ENCODE assay signal across 21 cellular contexts in the genomic region with DNA sequence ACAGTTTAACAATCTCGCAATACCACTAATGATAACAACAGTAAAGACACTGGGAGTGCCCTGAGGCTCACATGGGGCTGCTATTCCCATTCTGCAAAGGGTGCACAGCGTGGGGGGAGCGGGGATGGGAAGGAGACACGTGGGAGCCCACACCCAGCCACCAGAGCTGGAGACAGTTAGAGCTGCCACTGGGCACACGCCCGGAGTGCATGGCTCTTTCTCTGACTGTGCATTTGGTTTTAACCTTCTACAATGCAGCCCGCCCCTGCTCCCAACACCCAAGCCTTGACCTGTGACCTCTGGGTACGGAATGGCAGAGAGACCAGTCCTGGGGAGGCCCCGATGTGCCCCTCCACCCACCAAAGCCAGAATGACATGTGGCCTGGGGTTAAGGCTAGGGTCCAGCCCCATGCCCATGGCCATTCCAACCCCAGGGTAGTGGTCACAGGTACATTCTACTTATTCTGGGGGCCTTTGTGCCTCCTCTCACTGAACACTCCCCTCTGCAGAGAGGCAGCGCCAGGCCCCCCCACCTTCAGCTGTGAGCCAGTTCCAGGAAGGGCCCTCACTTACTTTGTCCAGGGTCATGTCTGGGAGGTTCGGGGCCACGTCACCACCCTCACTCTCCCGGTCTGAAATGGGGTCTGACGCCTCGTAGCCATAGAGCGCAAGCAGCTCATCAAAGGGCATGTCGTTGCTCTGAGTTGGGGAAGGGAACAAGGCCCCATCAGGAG. TPM values are rescaled to one million over a fixed set of nuclear protein-coding genes. Genes with fewer than 3 reads are reported as not detected.
DNase-seq lines count a peak whose midpoint lies in the region; ATAC-seq, FAIRE-seq and TF ChIP-seq lines count a peak whose summit lies in the region.
"Had no signal": no experiment of that assay in that cellular context is flagged by ENCODE, and none has a peak within 500 bp of the region (broad histone marks: within the 10 kb centered on the region; RNA-seq: fewer than 3 reads in every experiment).

No MANE protein-coding gene starts in this region.

- H3K36me3 ChIP-seq in RWPE2 (ENCODE audit: low read depth) (peaks cover 72% of the 10 kb centered on the region), kidney (ENCODE audit: control insufficient read depth in 1 of 2, insufficient read depth in 2 of 2, low read length in 2 of 2) (peaks cover 21 to 47% of the 10 kb centered on the region in 2 donors)

- H3K9me3 ChIP-seq in RWPE2 (ENCODE audit: severe bottlenecking) (no peaks in the 10 kb centered on the region), kidney (ENCODE audit: control insufficient read depth in 1 of 2, low read length in 2 of 2) (peaks cover 0 to 10% of the 10 kb centered on the region in 2 donors)

- intact Hi-C loops in kidney (cut with DNase I) = no loop called here
- intact Hi-C loops in posterior vena cava (cut with DNase I) = no loop called here

- TF ChIP-seq CTCF in RWPE2 (IDR thresholded peaks at IDR 0.05; ENCODE audit: poor library complexity, severe bottlenecking) (no peak), kidney (IDR thresholded peaks at IDR 0.05; ENCODE audit: borderline replicate concordance, extremely low read depth, insufficient read depth) (no peak)

- in situ Hi-C loops in KBM-7 (cut with MboI; ENCODE audit: low pct_unique_long_range_greater_than_20kb, low sequenced_read_pairs) = no loop called here

- H3K4me1 ChIP-seq in RWPE2 (ENCODE audit: insufficient read depth, poor library complexity, severe bottlenecking) (no peaks in the 10 kb centered on the region), kidney (ENCODE audit: control insufficient read depth in 1 of 2, insufficient read depth in 1 of 2, low read depth in 1 of 2, low read length in 2 of 2) (no peaks in the 10 kb centered on the region)
- H3K4me1 ChIP-seq: BE2C, Caco-2 had no signal

- ATAC-seq in RWPE2 (ENCODE audit: low read depth) (no peak), GM19035 (IDR thresholded peaks at IDR 0.05; ENCODE audit: unreplicated experiment) (no peak)
- ATAC-seq: K562 had no signal

- H3K9ac ChIP-seq in kidney (ENCODE audit: low read length in 2 of 2) = no peak overlapping the region
- H3K9ac ChIP-seq: GM23248 had no signal

- H3K4me3 ChIP-seq in RWPE2 (ENCODE audit: severe bottlenecking) (no peak overlapping the region), kidney (ENCODE audit: low read length in 2 of 2) (no peak overlapping the region)
- H3K4me3 ChIP-seq: GM23248, K562 had no signal

- no peak for FAIRE-seq in kidney (lab: Jason Lieb, UNC)
- FAIRE-seq: A204.1, D721Med, G401.6, GM12891, GM18507, HTR-8/SVneo, K562 had no signal

- no peaks in the 10 kb centered on the region for H3K27me3 ChIP-seq in RWPE2 (ENCODE audit: insufficient read depth, poor library complexity, severe bottlenecking)
- H3K27me3 ChIP-seq: BE2C had no signal

- no peak overlapping the region for H3K27ac ChIP-seq in RWPE2 (ENCODE audit: poor library complexity, severe bottlenecking)
- no peak overlapping the region for H3K27ac ChIP-seq in kidney (ENCODE audit: low read depth in 2 of 2, low read length in 2 of 2)
- H3K27ac ChIP-seq: GM23248 had no signal

- DNase-seq in RWPE2 (ENCODE audit: low spot score) = peak; percentile 28
- DNase-seq in kidney = peak; percentile 38
- DNase-seq in posterior vena cava (ENCODE audit: low spot score) = peak; percentile 64
- DNase-seq in amygdala (lab: John Stamatoyannopoulos, UW) = no peak
- no peak for DNase-seq in SIG-M5 (lab: John Stamatoyannopoulos, UW)
- DNase-seq in KBM-7 = no peak
- DNase-seq: BE2C; C1 segment of cervical spinal cord; Caco-2; CD4-positive, alpha-beta T cell; HCEC 1CT; IMR-90 had no signal

RNA-seq across cellular contexts. Expression of a gene that starts 17.1 kb away (rescaled TPM):
- total RNA-seq in kidney (23.4 TPM), posterior vena cava (10 to 100 TPM; 18.8 to 25.3 TPM)
- polyA plus RNA-seq in kidney (ENCODE audit: insufficient read depth, low read depth, low replicate concordance) = 18.4 TPM

RNA-seq across cellular contexts. Expression of a gene that starts 36.3 kb away (rescaled TPM):
- total RNA-seq in kidney (28.7 TPM), posterior vena cava (1 to 10 TPM in 1 of 2 donors, under 1 TPM in 1; 0.83 to 4.5 TPM)
- polyA plus RNA-seq in kidney (ENCODE audit: insufficient read depth, low read depth, low replicate concordance) = 5.8 TPM

Comparison
In these comparisons a context has a peak if more than half of its experiments do, and no peak if none do; other contexts are left out.
1. DNase-seq: peak in RWPE2 (single experiment), kidney (single experiment) and posterior vena cava (single experiment); none in amygdala (0 of 56), SIG-M5 (single experiment) and KBM-7 (single experiment).